ENCODE assay signal across 1 cellular context in genomic region chr20:13186043-13186774, GRCh38.
TF ChIP-seq lines count a peak whose summit lies in the region.

No MANE protein-coding gene starts in this region.

TF ChIP-seq in H1, 55 proteins besides CTCF, POLR2A, EP300 and RAD21 (continued from another document):
- TF ChIP-seq KDM5A (IDR thresholded peaks at IDR 0.05; ENCODE audit: low read length): no peak
- peak; percentile 83; the same call in 1 of the 2 replicates for TF ChIP-seq POU5F1 (IDR thresholded peaks at IDR 0.05; ENCODE audit: low read depth, low read length)
TF ChIP-seq in H1: peak in this region for 1.
